Comparison of ENCODE assay signal across 22 cellular contexts in the genomic region with DNA sequence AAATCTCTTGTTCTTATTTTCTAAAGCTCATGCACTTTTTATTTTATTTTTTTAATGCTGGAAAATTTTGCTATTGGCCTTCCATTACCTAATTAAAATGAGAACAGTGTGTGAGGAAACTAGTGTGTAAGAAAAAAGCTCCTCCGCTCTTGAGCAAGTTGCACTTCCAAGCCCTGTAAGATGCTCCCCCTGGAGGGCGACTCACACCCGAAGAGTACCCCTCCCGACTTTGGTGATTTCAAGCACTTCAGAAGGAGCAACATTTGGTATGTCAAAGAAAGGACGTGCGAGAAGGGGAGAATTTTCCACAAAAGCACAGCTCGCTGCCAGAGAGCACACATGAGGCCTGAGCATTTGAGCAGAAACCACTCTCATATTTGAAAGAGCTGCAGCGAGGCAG.
"Had no signal": no experiment of that assay in that cellular context is flagged by ENCODE, and none has a peak within 500 bp of the region (broad histone marks: within the 10 kb centered on the region; RNA-seq: fewer than 3 reads in every experiment).

No MANE protein-coding gene starts in this region.

- H3K4me1 Mint-ChIP-seq: activated naive CD4-positive, alpha-beta T cell treated with anti-CD3 and anti-CD28 coated beads, Interleukin-2, amount 10 ng/mL, durations not matched to agents 7 days and 5 days; activated naive CD8-positive, alpha-beta T cell treated with anti-CD3 and anti-CD28 coated beads for 36 hours; T-helper 17 cell had no signal

- H3K27me3 ChIP-seq: brain microvascular endothelial cell, cardiac muscle cell had no signal

- H3K36me3 ChIP-seq: brain microvascular endothelial cell, cardiac muscle cell had no signal

- ATAC-seq: activated CD4-positive, alpha-beta T cell treated with anti-CD3 and anti-CD28 coated beads for 36 hours; activated CD8-positive, alpha-beta T cell treated with anti-CD3 and anti-CD28 coated beads for 36 hours; activated T-cell treated with anti-CD3 and anti-CD28 coated beads, Interleukin-2, amount 50 U/mL, for 72 hours; T-helper 17 cell had no signal

- H3K4me3 Mint-ChIP-seq: activated CD4-positive, alpha-beta T cell treated with anti-CD3 and anti-CD28 coated beads for 36 hours; activated CD8-positive, alpha-beta T cell treated with anti-CD3 and anti-CD28 coated beads for 36 hours; activated naive CD4-positive, alpha-beta T cell treated with anti-CD3 and anti-CD28 coated beads, Interleukin-2, amount 10 ng/mL, durations not matched to agents 7 days and 5 days; activated naive CD8-positive, alpha-beta T cell treated with anti-CD3 and anti-CD28 coated beads for 36 hours; activated T-cell treated with anti-CD3 and anti-CD28 coated beads, Interleukin-2, amount 50 U/mL, for 72 hours; T-helper 17 cell had no signal

- H3K4me3 ChIP-seq: cardiac muscle cell had no signal

- H3K9me3 Mint-ChIP-seq: activated T-helper 2 cell treated with anti-CD3 and anti-CD28 coated beads, Interferon-gamma antibody, Interleukin-2, Interleukin-4, amounts not matched to agents 10 μg/mL and 5 μg/mL and 100 μg/mL, durations not matched to agents 14 hours and 24 hours and 36 hours had no signal

- H3K27ac Mint-ChIP-seq: activated CD4-positive, alpha-beta T cell treated with anti-CD3 and anti-CD28 coated beads for 36 hours; activated CD8-positive, alpha-beta T cell treated with anti-CD3 and anti-CD28 coated beads for 36 hours; activated naive CD4-positive, alpha-beta T cell treated with anti-CD3 and anti-CD28 coated beads, Interleukin-2, amount 10 ng/mL, durations not matched to agents 7 days and 5 days; activated naive CD8-positive, alpha-beta T cell treated with anti-CD3 and anti-CD28 coated beads for 36 hours; activated T-cell treated with anti-CD3 and anti-CD28 coated beads, Interleukin-2, amount 50 U/mL, for 72 hours; activated T-helper 2 cell treated with anti-CD3 and anti-CD28 coated beads, Interferon-gamma antibody, Interleukin-2, Interleukin-4, amounts not matched to agents 10 μg/mL and 5 μg/mL and 100 μg/mL, durations not matched to agents 14 hours and 24 hours and 36 hours; T-helper 17 cell had no signal

- H3K27ac ChIP-seq: brain microvascular endothelial cell, cardiac muscle cell, VCaP had no signal

- H3K36me3 Mint-ChIP-seq: activated naive CD4-positive, alpha-beta T cell treated with anti-CD3 and anti-CD28 coated beads, Interleukin-2, amount 10 ng/mL, durations not matched to agents 7 days and 5 days had no signal

- H3K27me3 Mint-ChIP-seq: activated CD4-positive, alpha-beta T cell treated with anti-CD3 and anti-CD28 coated beads for 36 hours; activated CD8-positive, alpha-beta T cell treated with anti-CD3 and anti-CD28 coated beads for 36 hours; activated naive CD4-positive, alpha-beta T cell treated with anti-CD3 and anti-CD28 coated beads, Interleukin-2, amount 10 ng/mL, durations not matched to agents 7 days and 5 days; activated naive CD8-positive, alpha-beta T cell treated with anti-CD3 and anti-CD28 coated beads for 36 hours; T-helper 17 cell had no signal

- DNase-seq: activated CD4-positive, alpha-beta T cell treated with anti-CD3 and anti-CD28 coated beads for 36 hours; activated CD8-positive, alpha-beta memory T cell treated with anti-CD3 and anti-CD28 coated beads, Interleukin-2, amount 50 U/mL, for 4 hours; activated CD8-positive, alpha-beta T cell treated with anti-CD3 and anti-CD28 coated beads for 36 hours; activated gamma-delta T cell treated with Interleukin-2 at 50 U/mL for 16 hours; activated naive CD4-positive, alpha-beta T cell treated with anti-CD3 and anti-CD28 coated beads, Interleukin-2, amount 10 ng/mL, durations not matched to agents 7 days and 5 days; activated naive CD8-positive, alpha-beta T cell treated with anti-CD3 and anti-CD28 coated beads for 36 hours; activated T-cell treated with anti-CD3 and anti-CD28 coated beads, Interleukin-2, amount 50 U/mL, for 72 hours; brain microvascular endothelial cell; KBM-7; NCI-H1092; NCI-H1417; NCI-H1930; NCI-H2171; NCI-H2227 treated with DMSO at 0.1 percent for 48 hours; NCI-H526; NCI-H774; SIG-M5; T-helper 17 cell; T1000 had no signal
